1 cellular context compared by ENCODE assay signal in the genomic region with DNA sequence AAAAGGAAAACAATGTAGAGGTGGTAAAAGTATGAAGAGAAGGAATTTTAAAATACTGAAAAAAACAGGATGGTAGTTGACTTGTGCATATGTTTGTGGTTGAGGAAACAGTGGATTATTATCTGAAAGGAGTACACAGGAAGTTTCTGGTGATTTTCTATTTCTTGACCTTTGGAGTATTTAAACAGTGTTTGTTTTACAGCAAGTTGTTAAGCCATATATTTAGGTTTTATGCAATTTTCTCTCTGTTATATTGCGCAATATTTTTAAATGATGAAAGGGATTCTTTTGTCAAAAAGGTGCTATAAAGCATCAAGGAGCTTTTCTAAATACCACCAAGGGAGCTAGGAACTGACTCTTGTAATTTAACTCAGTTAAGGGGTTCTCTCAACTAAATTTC.
TF ChIP-seq lines count a peak whose summit lies in the region.

No MANE protein-coding gene starts in this region.

TF ChIP-seq in IMR-90, 13 proteins besides CTCF, POLR2A, EP300 and RAD21:
- peak; percentile 90 for TF ChIP-seq CEBPB (IDR thresholded peaks at IDR 0.05; ENCODE audit: low read depth, low read length)
- TF ChIP-seq FOS (IDR thresholded peaks at IDR 0.05; ENCODE audit: low read depth, low read length): no peak
TF ChIP-seq in IMR-90: peak in this region for 1.
